Comparison of ENCODE assay signal across 8 cellular contexts in genomic region chr7:149495785-149496641, GRCh38. TPM values are rescaled to one million over a fixed set of nuclear protein-coding genes. Genes with fewer than 3 reads are reported as not detected.
DNase-seq lines count a peak whose midpoint lies in the region; ATAC-seq and TF ChIP-seq lines count a peak whose summit lies in the region.

No MANE protein-coding gene starts in this region.

- H3K4me3 ChIP-seq in CD4-positive, CD25-positive, alpha-beta regulatory T cell (ENCODE audit: low read depth, low read length), result peak overlapping the region; percentile 32

- peaks cover 30% of the 10 kb centered on the region for H3K36me3 ChIP-seq in CD4-positive, CD25-positive, alpha-beta regulatory T cell (ENCODE audit: control insufficient read depth, insufficient read depth, low read length)

- peak overlapping the region; percentile 94 to 97 (median 95) for H3K4me3 Mint-ChIP-seq in CD4-positive, CD25-positive, alpha-beta regulatory T cell
- peak overlapping the region; percentile 90 for H3K4me3 Mint-ChIP-seq in activated T-helper 17 cell treated with anti-CD3 and anti-CD28 coated beads, Interleukin-2, amount 50 U/mL, for 72 hours
- peak overlapping the region; percentile 95 for H3K4me3 Mint-ChIP-seq in progenitor cell of endocrine pancreas (ENCODE audit: low read depth)

- H3K4me1 Mint-ChIP-seq in CD4-positive, CD25-positive, alpha-beta regulatory T cell, result peaks cover 13 to 32% (median 23%) of the 10 kb centered on the region in 4 donors
- H3K4me1 Mint-ChIP-seq in activated T-helper 17 cell treated with anti-CD3 and anti-CD28 coated beads, Interleukin-2, amount 50 U/mL, for 72 hours, result peaks cover 10% of the 10 kb centered on the region
- H3K4me1 Mint-ChIP-seq in progenitor cell of endocrine pancreas (ENCODE audit: low read depth), result peaks cover 19% of the 10 kb centered on the region

- H3K9me3 ChIP-seq in CD4-positive, CD25-positive, alpha-beta regulatory T cell (ENCODE audit: control insufficient read depth in 2 of 2, low read length in 2 of 2), result no peaks in the 10 kb centered on the region

- in situ Hi-C loops in KBM-7 (cut with MboI; ENCODE audit: low pct_unique_long_range_greater_than_20kb, low sequenced_read_pairs), result no loop called here

- no peak for ATAC-seq in CD4-positive, CD25-positive, alpha-beta regulatory T cell (ENCODE audit: low read depth in 2 of 2)
- ATAC-seq in activated T-helper 17 cell treated with anti-CD3 and anti-CD28 coated beads, Interleukin-2, amount 50 U/mL, for 72 hours (replicated peaks), result no peak
- ATAC-seq in Right ventricle myocardium superior (ENCODE audit: poor library complexity) (peak; percentile 53), GM21723 (IDR thresholded peaks at IDR 0.05; ENCODE audit: unreplicated experiment) (no peak), GM18519 (IDR thresholded peaks at IDR 0.05; ENCODE audit: low FRiP score, unreplicated experiment) (no peak)

- peaks cover 24% of the 10 kb centered on the region for H3K4me1 ChIP-seq in CD4-positive, CD25-positive, alpha-beta regulatory T cell (ENCODE audit: control insufficient read depth, insufficient read depth, low read length, poor library complexity, severe bottlenecking)

- H3K9me3 Mint-ChIP-seq in CD4-positive, CD25-positive, alpha-beta regulatory T cell, result no peaks in the 10 kb centered on the region
- H3K9me3 Mint-ChIP-seq in activated T-helper 17 cell treated with anti-CD3 and anti-CD28 coated beads, Interleukin-2, amount 50 U/mL, for 72 hours, result no peaks in the 10 kb centered on the region
- no peaks in the 10 kb centered on the region for H3K9me3 Mint-ChIP-seq in progenitor cell of endocrine pancreas (ENCODE audit: low read depth)

- H3K27me3 Mint-ChIP-seq in CD4-positive, CD25-positive, alpha-beta regulatory T cell, result peaks cover 8% of the 10 kb centered on the region
- no peaks in the 10 kb centered on the region for H3K27me3 Mint-ChIP-seq in activated T-helper 17 cell treated with anti-CD3 and anti-CD28 coated beads, Interleukin-2, amount 50 U/mL, for 72 hours
- peaks cover 16% of the 10 kb centered on the region for H3K27me3 Mint-ChIP-seq in progenitor cell of endocrine pancreas

- no peak overlapping the region for H3K27ac ChIP-seq in CD4-positive, CD25-positive, alpha-beta regulatory T cell (ENCODE audit: insufficient read depth, low read length, poor library complexity, severe bottlenecking)

- intact Hi-C loops in Right ventricle myocardium superior (cut with DNase I), result loop anchor here (10.0 kb wide), 1 partner anchor 129 kb away; no protein-coding TSS in a partner anchor

- no peak for DNase-seq in CD4-positive, CD25-positive, alpha-beta regulatory T cell
- peak; percentile 60 for DNase-seq in KBM-7
- DNase-seq in Right ventricle myocardium superior, result peak; percentile 82
- no peak for DNase-seq in progenitor cell of endocrine pancreas (ENCODE audit: low spot score, unreplicated experiment)
- DNase-seq in GM19240 (ENCODE audit: insufficient read length, low spot score), result no peak

- peaks cover 15% of the 10 kb centered on the region for H3K36me3 Mint-ChIP-seq in CD4-positive, CD25-positive, alpha-beta regulatory T cell
- H3K36me3 Mint-ChIP-seq in activated T-helper 17 cell treated with anti-CD3 and anti-CD28 coated beads, Interleukin-2, amount 50 U/mL, for 72 hours (ENCODE audit: low read depth), result peaks cover 44% of the 10 kb centered on the region
- H3K36me3 Mint-ChIP-seq in progenitor cell of endocrine pancreas (ENCODE audit: insufficient read depth), result peaks cover 10% of the 10 kb centered on the region

- no peaks in the 10 kb centered on the region for H3K27me3 ChIP-seq in CD4-positive, CD25-positive, alpha-beta regulatory T cell (ENCODE audit: control insufficient read depth, insufficient read depth, low read length)

- H3K27ac Mint-ChIP-seq in CD4-positive, CD25-positive, alpha-beta regulatory T cell, result peak overlapping the region; percentile 69 to 98 (median 92)
- peak overlapping the region; percentile 95 for H3K27ac Mint-ChIP-seq in activated T-helper 17 cell treated with anti-CD3 and anti-CD28 coated beads, Interleukin-2, amount 50 U/mL, for 72 hours
- peak overlapping the region; percentile 98 for H3K27ac Mint-ChIP-seq in progenitor cell of endocrine pancreas

- TF ChIP-seq CTCF in progenitor cell of endocrine pancreas (IDR thresholded peaks at IDR 0.05; ENCODE audit: unreplicated experiment), result no peak

RNA-seq across cellular contexts. Expression of gene ZNF746, which starts 1.6 kb away (rescaled TPM):
- total RNA-seq in CD4-positive, CD25-positive, alpha-beta regulatory T cell, result 33.9 TPM
- 10 to 100 TPM in 2 of 4 donors, 1 to 10 TPM in 2; 8.2 to 11.5 (median 9.7) TPM for polyA plus RNA-seq in CD4-positive, CD25-positive, alpha-beta regulatory T cell
- 10 to 100 TPM; 12.0 to 15.5 TPM for total RNA-seq in activated T-helper 17 cell treated with anti-CD3 and anti-CD28 coated beads, Interleukin-2, amount 50 U/mL, for 72 hours
- total RNA-seq in Right ventricle myocardium superior (6.7 TPM), progenitor cell of endocrine pancreas (25.6 and 26.7 TPM in 2 replicates)

RNA-seq across cellular contexts. Expression of gene ZNF777, which starts 35.2 kb away (rescaled TPM):
- 13.4 TPM for total RNA-seq in CD4-positive, CD25-positive, alpha-beta regulatory T cell
- polyA plus RNA-seq in CD4-positive, CD25-positive, alpha-beta regulatory T cell, result 1 to 10 TPM in 2 of 4 donors, under 1 TPM in 2; 0.46 to 1.6 (median 1.2) TPM
- total RNA-seq in activated T-helper 17 cell treated with anti-CD3 and anti-CD28 coated beads, Interleukin-2, amount 50 U/mL, for 72 hours, result 1 to 10 TPM; 5.8 to 9.6 TPM
- total RNA-seq in Right ventricle myocardium superior, result 6.6 TPM
- total RNA-seq in progenitor cell of endocrine pancreas, result 19.0 and 20.3 TPM in 2 replicates

Comparison
In these comparisons a context has a peak if more than half of its experiments do, and no peak if none do; other contexts are left out.
1. DNase-seq: peak in KBM-7 (single experiment) and Right ventricle myocardium superior (single experiment); none in CD4-positive, CD25-positive, alpha-beta regulatory T cell (0 of 3), progenitor cell of endocrine pancreas (single experiment) and GM19240 (single experiment).
2. Peak in every context shown above with its lines, with median percentiles within 50 percentile points of each other: H3K27ac Mint-ChIP-seq and H3K4me3 Mint-ChIP-seq.